1 cellular context compared by ENCODE assay signal in genomic region chr15:40357723-40358491, GRCh38.
A peak's percentile ranks its signal among the peaks of the same experiment; 100 is the strongest.
TF ChIP-seq lines count a peak whose summit lies in the region.

TSS of gene DISP2 (plus strand) at chr15:40358219. CDS start at chr15:40358322, 103 bp downstream.

TF ChIP-seq in GM12878, 131 proteins besides CTCF, POLR2A, EP300 and RAD21 (continued from another document):
- TF ChIP-seq SIN3A (IDR thresholded peaks at IDR 0.05; ENCODE audit: low read depth, low read length) (peak; percentile 76; the same call in 1 of the 2 replicates), ZBTB11 (CRISPR knock-in tag; IDR thresholded peaks at IDR 0.05) (no peak), IKZF1 (conservative IDR thresholded peaks at IDR 0.05) (peak; percentile 77), SP1 (IDR thresholded peaks at IDR 0.05; ENCODE audit: low read depth, low read length) (peak; percentile 14), MAX (IDR thresholded peaks at IDR 0.05; ENCODE audit: low read depth, low read length) (no peak), RB1 (IDR thresholded peaks at IDR 0.05; ENCODE audit: borderline replicate concordance) (peak; percentile 88; the same call in 1 of the 2 replicates), SMARCA5 (IDR thresholded peaks at IDR 0.05) (0 out of 2 replicates have a peak, but pooled peaks have one; percentile 38), RCOR1 (conservative IDR thresholded peaks at IDR 0.05; ENCODE audit: low read depth, low read length) (0 out of 2 replicates have a peak, but pooled peaks have one; percentile 31), REST (IDR thresholded peaks at IDR 0.05; ENCODE audit: low read depth, low read length) (peak; percentile 97), BACH1 (IDR thresholded peaks at IDR 0.05; ENCODE audit: borderline replicate concordance) (0 out of 2 replicates have a peak, but pooled peaks have one; percentile 53), GATAD2B (conservative IDR thresholded peaks at IDR 0.05; ENCODE audit: low read depth) (0 out of 2 replicates have a peak, but pooled peaks have one; percentile 63), IRF3 (IDR thresholded peaks at IDR 0.05) (0 out of 2 replicates have a peak, but pooled peaks have one; percentile 27), NRF1 (conservative IDR thresholded peaks at IDR 0.05; ENCODE audit: low read depth, low read length) (peak; percentile 56), SRF (IDR thresholded peaks at IDR 0.05; ENCODE audit: low read depth in 2 of 2, low read length in 2 of 2) (0 out of 4 replicates have a peak, but pooled peaks of 1 of the 2 experiments have one; percentile 11), IKZF2 (IDR thresholded peaks at IDR 0.05) (no peak), MXI1 (IDR thresholded peaks at IDR 0.05; ENCODE audit: low read depth, low read length) (no peak; the same call in 1 of the 2 replicates), SMC3 (IDR thresholded peaks at IDR 0.05; ENCODE audit: borderline replicate concordance, low read length) (no peak), MEF2A (IDR thresholded peaks at IDR 0.05; ENCODE audit: insufficient read depth, low read depth, low read length) (no peak), YY1 (IDR thresholded peaks at IDR 0.05; ENCODE audit: low read depth, low read length) (0 out of 2 replicates have a peak, but pooled peaks have one; percentile 38), NR2F1 (conservative IDR thresholded peaks at IDR 0.05) (0 out of 2 replicates have a peak, but pooled peaks have one; percentile 25), KDM1A (IDR thresholded peaks at IDR 0.05; ENCODE audit: borderline replicate concordance) (no peak), PAX5 (IDR thresholded peaks at IDR 0.05; ENCODE audit: borderline replicate concordance, low read depth, low read length) (no peak), CEBPB (IDR thresholded peaks at IDR 0.05; ENCODE audit: borderline replicate concordance in 1 of 2, low read depth in 2 of 2, low read length in 2 of 2) (no peak), BHLHE40 (IDR thresholded peaks at IDR 0.05; ENCODE audit: borderline replicate concordance in 1 of 2, low read depth in 2 of 2, low read length in 1 of 2) (peak in 1 of 2 experiments; percentile 71; a peak in 2 of 4 replicates), SPI1 (IDR thresholded peaks at IDR 0.05; ENCODE audit: borderline replicate concordance, insufficient read depth, low read depth, low read length) (no peak), CHD2 (IDR thresholded peaks at IDR 0.05; ENCODE audit: borderline replicate concordance, low read depth, low read length) (no peak)
TF ChIP-seq in GM12878: peak in this region for 19.
